In genomic region chr12:113846883-113847282, GRCh38 we compare ENCODE assay signal across 30 cellular contexts.
"Had no signal": no experiment of that assay in that cellular context is flagged by ENCODE, and none has a peak within 500 bp of the region (broad histone marks: within the 10 kb centered on the region; RNA-seq: fewer than 3 reads in every experiment).

No MANE protein-coding gene starts in this region.

- H3K4me1 Mint-ChIP-seq: activated B cell treated with CpG ODN at 0.5 μM for 24 hours; activated CD8-positive, alpha-beta memory T cell treated with anti-CD3 and anti-CD28 coated beads, Interleukin-2, amount 10 ng/mL, durations not matched to agents 7 days and 5 days; natural killer cell; stimulated activated naive B cell treated with anti-CD40 and anti-IgM and Interleukin-4, amounts not matched to agents 10 μg/mL and 1 μg/mL and 100 μg/mL, for 72 hours had no signal

- H3K27ac Mint-ChIP-seq: activated B cell treated with CpG ODN at 0.5 μM for 24 hours; activated CD8-positive, alpha-beta memory T cell treated with anti-CD3 and anti-CD28 coated beads, Interleukin-2, amount 10 ng/mL, durations not matched to agents 7 days and 5 days; activated naive CD4-positive, alpha-beta T cell treated with anti-CD3 and anti-CD28 coated beads, Interleukin-2, amount 50 U/mL, for 72 hours; activated T-helper 2 cell treated with anti-CD3 and anti-CD28 coated beads, Interferon-gamma antibody, Interleukin-2, Interleukin-4, amounts not matched to agents 10 μg/mL and 5 μg/mL and 100 μg/mL, durations not matched to agents 14 hours and 24 hours and 36 hours; natural killer cell; progenitor cell of endocrine pancreas; stimulated activated naive B cell treated with anti-CD40 and anti-IgM and Interleukin-4, amounts not matched to agents 10 μg/mL and 1 μg/mL and 100 μg/mL, for 72 hours; T-helper 1 cell treated with Interleukin-12 subunit alpha and Interleukin-12 subunit beta and Interleukin-4 antibody, amounts not matched to agents 30 μg/mL and 1 μg/mL, for 36 hours had no signal

- ATAC-seq: activated CD8-positive, alpha-beta memory T cell treated with anti-CD3 and anti-CD28 coated beads, Interleukin-2, amount 10 ng/mL, durations not matched to agents 7 days and 5 days; activated CD8-positive, alpha-beta T cell treated with anti-CD3 and anti-CD28 coated beads, Interleukin-2, amount 10 ng/mL, durations not matched to agents 7 days and 5 days; activated naive CD4-positive, alpha-beta T cell treated with anti-CD3 and anti-CD28 coated beads, Interleukin-2, amount 50 U/mL, for 72 hours; left lung; lower lobe of right lung; sciatic nerve; stimulated activated naive B cell treated with anti-CD40 and anti-IgM and Interleukin-4, amounts not matched to agents 10 μg/mL and 1 μg/mL and 100 μg/mL, for 72 hours; upper lobe of right lung had no signal

- H3K27me3 ChIP-seq: breast epithelium, left lung, ovary, stomach, tibial artery, upper lobe of right lung had no signal

- H3K9me3 ChIP-seq: breast epithelium, left lung, lower lobe of right lung, ovary, stomach, tibial artery, upper lobe of right lung had no signal

- H3K27ac ChIP-seq: breast epithelium, left lung, lower lobe of right lung, ovary, skin epidermis, stomach, tibial artery, upper lobe of right lung had no signal

- H3K4me3 ChIP-seq: breast epithelium, left lung, lower lobe of right lung, ovary, skin epidermis, stomach, tibial artery, upper lobe of right lung had no signal

- H3K36me3 Mint-ChIP-seq: activated CD8-positive, alpha-beta memory T cell treated with anti-CD3 and anti-CD28 coated beads, Interleukin-2, amount 10 ng/mL, durations not matched to agents 7 days and 5 days; natural killer cell had no signal

- H3K4me3 Mint-ChIP-seq: activated B cell treated with CpG ODN at 0.5 μM for 24 hours; activated CD8-positive, alpha-beta memory T cell treated with anti-CD3 and anti-CD28 coated beads, Interleukin-2, amount 10 ng/mL, durations not matched to agents 7 days and 5 days; activated CD8-positive, alpha-beta T cell treated with anti-CD3 and anti-CD28 coated beads, Interleukin-2, amount 10 ng/mL, durations not matched to agents 7 days and 5 days; natural killer cell; stimulated activated naive B cell treated with anti-CD40 and anti-IgM and Interleukin-4, amounts not matched to agents 10 μg/mL and 1 μg/mL and 100 μg/mL, for 72 hours; T-helper 1 cell treated with Interleukin-12 subunit alpha and Interleukin-12 subunit beta and Interleukin-4 antibody, amounts not matched to agents 30 μg/mL and 1 μg/mL, for 36 hours had no signal

- H3K9me3 Mint-ChIP-seq: activated B cell treated with CpG ODN at 0.5 μM for 24 hours; activated naive CD4-positive, alpha-beta T cell treated with anti-CD3 and anti-CD28 coated beads, Interleukin-2, amount 50 U/mL, for 72 hours; activated T-helper 2 cell treated with anti-CD3 and anti-CD28 coated beads, Interferon-gamma antibody, Interleukin-2, Interleukin-4, amounts not matched to agents 10 μg/mL and 5 μg/mL and 100 μg/mL, durations not matched to agents 14 hours and 24 hours and 36 hours; natural killer cell; stimulated activated naive B cell treated with anti-CD40 and anti-IgM and Interleukin-4, amounts not matched to agents 10 μg/mL and 1 μg/mL and 100 μg/mL, for 72 hours; T-helper 1 cell treated with Interleukin-12 subunit alpha and Interleukin-12 subunit beta and Interleukin-4 antibody, amounts not matched to agents 30 μg/mL and 1 μg/mL, for 36 hours had no signal

- H3K27me3 Mint-ChIP-seq: activated B cell treated with CpG ODN at 0.5 μM for 24 hours; activated CD8-positive, alpha-beta memory T cell treated with anti-CD3 and anti-CD28 coated beads, Interleukin-2, amount 10 ng/mL, durations not matched to agents 7 days and 5 days; stimulated activated naive B cell treated with anti-CD40 and anti-IgM and Interleukin-4, amounts not matched to agents 10 μg/mL and 1 μg/mL and 100 μg/mL, for 72 hours had no signal

- DNase-seq: activated B cell treated with CpG ODN at 0.5 μM for 24 hours; activated CD4-positive, alpha-beta T cell treated with anti-CD3 and anti-CD28 coated beads, Interleukin-2, amount 50 U/mL, for 1 hour; activated CD8-positive, alpha-beta memory T cell treated with anti-CD3 and anti-CD28 coated beads, Interleukin-2, amount 10 ng/mL, durations not matched to agents 7 days and 5 days; activated CD8-positive, alpha-beta T cell treated with anti-CD3 and anti-CD28 coated beads, Interleukin-2, amount 10 ng/mL, durations not matched to agents 7 days and 5 days; activated naive CD4-positive, alpha-beta T cell; activated T-cell treated with anti-CD3 and anti-CD28 coated beads, Interleukin-2, amount 50 U/mL, for 48 hours; central memory CD4-positive, alpha-beta T cell; dermis blood vessel endothelial cell; effector CD4-positive, alpha-beta T cell; left lung; lower lobe of right lung; natural killer cell; ovary; stimulated activated CD4-positive, alpha-beta T cell treated with anti-CD3 and anti-CD28 coated beads, Interleukin-12 subunit alpha, Interleukin-12 subunit beta, amount 100 ng/mL, for 4 hours; stimulated activated CD4-positive, alpha-beta T cell treated with anti-CD3 and anti-CD28 coated beads, Interleukin-4, amount 100 ng/mL, for 4 hours; stimulated activated CD8-positive, alpha-beta memory T cell treated with anti-CD3 and anti-CD28 coated beads, Interleukin-4, amount 100 ng/mL, for 48 hours; stimulated activated naive B cell treated with anti-CD40 and anti-IgM and Interleukin-4, amounts not matched to agents 10 μg/mL and 1 μg/mL and 100 μg/mL, for 72 hours; stomach; T1000; tibial artery; upper lobe of right lung had no signal

- FAIRE-seq: frontal cortex, islet of Langerhans had no signal

- H3K36me3 ChIP-seq: breast epithelium, ovary had no signal

- H3K4me1 ChIP-seq: breast epithelium, left lung, lower lobe of right lung, upper lobe of right lung had no signal
